32 cellular contexts compared by ENCODE assay signal in the genomic region with DNA sequence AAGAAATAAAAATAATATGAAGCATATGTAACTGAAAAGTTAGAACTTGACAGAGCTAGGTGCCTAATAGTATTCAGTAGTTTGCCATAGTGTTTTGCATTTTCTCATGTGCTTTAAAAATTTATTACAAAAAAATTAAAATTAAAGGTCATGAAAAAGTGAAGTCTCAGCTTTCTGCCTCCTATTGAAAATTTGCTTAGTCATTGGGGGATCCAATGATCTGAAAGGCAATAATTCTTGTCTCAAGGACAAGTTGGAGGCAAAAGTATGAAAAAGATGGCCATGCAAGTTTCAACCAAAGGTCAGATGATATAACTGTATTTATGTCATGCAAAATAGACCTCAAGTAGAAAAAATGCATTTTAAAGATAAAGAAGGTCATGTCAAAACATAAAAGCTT.
"Had no signal": no experiment of that assay in that cellular context is flagged by ENCODE, and none has a peak within 500 bp of the region (broad histone marks: within the 10 kb centered on the region; RNA-seq: fewer than 3 reads in every experiment).

No MANE protein-coding gene starts in this region.

- FAIRE-seq: bronchial epithelial cell, colon had no signal

- H3K36me3 ChIP-seq: adrenal gland, ascending aorta, brain microvascular endothelial cell, breast epithelium, cardiac muscle cell had no signal

- H3K4me1 ChIP-seq: ascending aorta, body of pancreas, breast epithelium had no signal

- DNase-seq: activated effector memory CD4-positive, alpha-beta T cell treated with anti-CD3 and anti-CD28 coated beads, Interleukin-2, amount 50 U/mL, for 16 hours; activated effector memory CD4-positive, alpha-beta T cell treated with Interleukin-2 at 50 U/mL for 16 hours; activated gamma-delta T cell; activated gamma-delta T cell treated with Interleukin-2 at 50 U/mL for 16 hours; activated naive CD4-positive, alpha-beta T cell; activated naive CD4-positive, alpha-beta T cell treated with anti-CD3 and anti-CD28 coated beads for 36 hours; activated naive CD4-positive, alpha-beta T cell treated with anti-CD3 and anti-CD28 coated beads, Interleukin-2, amount 10 ng/mL, durations not matched to agents 7 days and 5 days; activated naive CD4-positive, alpha-beta T cell treated with anti-CD3 and anti-CD28 coated beads, Interleukin-2, amount 50 U/mL, for 16 hours; activated naive CD4-positive, alpha-beta T cell treated with Interleukin-2 at 50 U/mL for 16 hours; activated naive CD8-positive, alpha-beta T cell treated with anti-CD3 and anti-CD28 coated beads for 36 hours; activated naive CD8-positive, alpha-beta T cell treated with anti-CD3 and anti-CD28 coated beads, Interleukin-2, amount 10 ng/mL, durations not matched to agents 7 days and 5 days; activated naive CD8-positive, alpha-beta T cell treated with anti-CD3 and anti-CD28 coated beads, Interleukin-2, amount 50 U/mL, for 24 hours; activated T-cell treated with anti-CD3 and anti-CD28 coated beads, Interleukin-2, amount 50 U/mL, for 4 hours; activated T-cell treated with anti-CD3 and anti-CD28 coated beads, Interleukin-2, amount 50 U/mL, for 48 hours; activated T-cell treated with anti-CD3 and anti-CD28 coated beads, Interleukin-2, amount 50 U/mL, for 72 hours; adrenal gland; amniotic stem cell; amygdala; anterior cingulate cortex; aorta; body of pancreas; brain microvascular endothelial cell; caudate nucleus; central memory CD4-positive, alpha-beta T cell; cerebellar nuclear complex had no signal

- ATAC-seq: activated naive CD4-positive, alpha-beta T cell treated with anti-CD3 and anti-CD28 coated beads, Interleukin-2, amount 50 U/mL, for 72 hours; activated naive CD8-positive, alpha-beta T cell treated with anti-CD3 and anti-CD28 coated beads, Interleukin-2, amount 50 U/mL, for 24 hours; activated T-cell treated with anti-CD3 and anti-CD28 coated beads, Interleukin-2, amount 50 U/mL, for 4 hours; activated T-cell treated with anti-CD3 and anti-CD28 coated beads, Interleukin-2, amount 50 U/mL, for 72 hours; activated T-helper 17 cell treated with anti-CD3 and anti-CD28 coated beads, Interleukin-2, amount 50 U/mL, for 72 hours; body of pancreas had no signal

- H3K4me3 ChIP-seq: adrenal gland, ascending aorta, body of pancreas, breast epithelium, cardiac muscle cell had no signal

- H3K27ac ChIP-seq: adrenal gland, ascending aorta, body of pancreas, brain microvascular endothelial cell, breast epithelium, cardiac muscle cell had no signal

- H3K9me3 ChIP-seq: adrenal gland, ascending aorta, body of pancreas, breast epithelium had no signal

- H3K27me3 ChIP-seq: adrenal gland, ascending aorta, body of pancreas, brain microvascular endothelial cell, breast epithelium, cardiac muscle cell had no signal
